ENCODE assay signal across 8 cellular contexts in the genomic region with DNA sequence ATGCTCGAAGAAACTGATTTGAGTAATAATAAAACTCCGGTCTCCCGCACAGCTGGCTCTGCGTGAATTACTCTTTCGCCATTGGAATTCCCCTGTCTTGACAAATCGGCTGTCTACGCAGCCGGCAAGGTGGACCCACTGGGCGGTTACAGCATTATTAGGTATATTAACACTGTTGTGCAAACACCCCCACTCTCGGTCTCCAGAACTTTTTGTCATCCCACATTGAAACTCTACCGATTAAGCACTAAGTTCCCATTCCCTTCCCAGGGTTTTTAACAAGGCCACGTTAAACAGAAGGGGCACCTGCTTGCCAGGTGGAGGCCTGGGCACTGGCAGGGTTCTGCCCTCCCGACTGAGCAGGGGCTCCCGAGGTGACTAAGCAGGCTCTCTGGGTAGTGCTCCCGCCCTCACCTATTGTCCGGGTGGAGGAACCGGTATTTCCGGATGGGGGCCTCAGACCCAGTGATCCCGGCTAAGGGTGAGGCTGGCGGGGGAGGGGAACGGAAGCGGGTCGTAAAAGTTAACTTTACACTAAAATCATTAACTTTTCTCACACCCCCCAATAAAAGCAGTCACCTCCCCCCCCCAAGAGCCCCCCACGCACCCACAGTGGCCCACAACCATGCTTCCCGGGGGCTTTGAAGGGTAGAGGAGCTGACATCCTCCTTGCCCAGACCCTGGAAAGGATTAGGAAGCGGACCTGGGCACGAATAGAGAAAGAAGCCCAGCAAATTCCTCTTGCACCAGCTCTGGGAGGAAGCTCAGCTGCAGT. TPM values are rescaled to one million over a fixed set of nuclear protein-coding genes. Genes with fewer than 3 reads are reported as not detected.
DNase-seq lines count a peak whose midpoint lies in the region; ATAC-seq and TF ChIP-seq lines count a peak whose summit lies in the region.

No MANE protein-coding gene starts in this region.

- ATAC-seq in HG03139 (IDR thresholded peaks at IDR 0.05; ENCODE audit: unreplicated experiment), result peak; percentile 47
- no peak for ATAC-seq in natural killer cell treated with Interleukin-12 subunit alpha and Interleukin-12 subunit beta and Interleukin-15 and Interleukin-18, amount 100 ng/mL, for 72 hours
- ATAC-seq in HG03039 (IDR thresholded peaks at IDR 0.05; ENCODE audit: unreplicated experiment), result no peak
- ATAC-seq in HG02798 (IDR thresholded peaks at IDR 0.05; ENCODE audit: poor library complexity, unreplicated experiment), result no peak

- intact Hi-C loops in Caco-2 (cut with micrococcal nuclease; ENCODE audit: unreplicated experiment), result loop anchor here (2.0 to 5.0 kb wide), 3 partner anchors 16 to 72 kb away; no protein-coding TSS in a partner anchor

- peak overlapping the region; percentile 55 for H3K4me3 ChIP-seq in Caco-2 (ENCODE audit: low read depth, low read length)
- H3K4me3 ChIP-seq in fibroblast of lung (replicated peaks in 1 of 4; ENCODE audit: control extremely low read depth in 1 of 4, insufficient read depth in 1 of 4, low read depth in 3 of 4, low read length in 4 of 4), result peak overlapping the region; percentile 27 to 95 (median 88)

- POLR2A ChIA-PET in Caco-2 (lab: Charles Lee), result no interaction called here

- H3K4me3 Mint-ChIP-seq in Caco-2 (ENCODE audit: unreplicated experiment), result peak overlapping the region; percentile 85
- H3K4me3 Mint-ChIP-seq in natural killer cell treated with Interleukin-12 subunit alpha and Interleukin-12 subunit beta and Interleukin-15 and Interleukin-18, amount 100 ng/mL, for 72 hours, result peak overlapping the region; percentile 87

- H3K4me1 Mint-ChIP-seq in Caco-2 (ENCODE audit: low read depth, unreplicated experiment), result no peaks in the 10 kb centered on the region
- peaks cover 0 to 3% of the 10 kb centered on the region in 2 donors for H3K4me1 Mint-ChIP-seq in natural killer cell treated with Interleukin-12 subunit alpha and Interleukin-12 subunit beta and Interleukin-15 and Interleukin-18, amount 100 ng/mL, for 72 hours (ENCODE audit: low read depth in 2 of 2)

- H3K27me3 Mint-ChIP-seq in Caco-2 (ENCODE audit: insufficient read depth, unreplicated experiment), result no peaks in the 10 kb centered on the region
- H3K27me3 Mint-ChIP-seq in natural killer cell treated with Interleukin-12 subunit alpha and Interleukin-12 subunit beta and Interleukin-15 and Interleukin-18, amount 100 ng/mL, for 72 hours, result no peaks in the 10 kb centered on the region

- H3K27ac ChIP-seq in fibroblast of lung (ENCODE audit: insufficient read depth, low read length), result no peak overlapping the region

- H3K36me3 Mint-ChIP-seq in Caco-2 (ENCODE audit: insufficient read depth, unreplicated experiment), result peaks cover 6% of the 10 kb centered on the region
- no peaks in the 10 kb centered on the region for H3K36me3 Mint-ChIP-seq in natural killer cell treated with Interleukin-12 subunit alpha and Interleukin-12 subunit beta and Interleukin-15 and Interleukin-18, amount 100 ng/mL, for 72 hours

- TSS peak; percentile 36 for BruUV-seq in Caco-2 (replicated peaks; lab: Mats Ljungman, UMichigan)

- H3K4me2 ChIP-seq in fibroblast of lung (ENCODE audit: extremely low read depth, insufficient read depth, low read length), result no peak overlapping the region

- H3K9me3 ChIP-seq in Caco-2 (no peaks in the 10 kb centered on the region), fibroblast of lung (ENCODE audit: control insufficient read depth, insufficient read depth, low read depth, low read length) (no peaks in the 10 kb centered on the region)

- TF ChIP-seq CTCF in Caco-2 (IDR thresholded peaks at IDR 0.05; ENCODE audit: insufficient read depth in 1 of 2, low read depth in 1 of 2, low read length in 1 of 2, severe bottlenecking in 1 of 2, unreplicated experiment in 1 of 2), result no peak
- no peak for TF ChIP-seq CTCF in fibroblast of lung (conservative IDR thresholded peaks at IDR 0.05 in 1 of 2, IDR thresholded peaks at IDR 0.05 in 1 of 2; ENCODE audit: low read depth in 1 of 2, low read length in 2 of 2)

- H2AFZ ChIP-seq in fibroblast of lung (ENCODE audit: low read length), result peak overlapping the region; percentile 57

- H3K4me1 ChIP-seq in Caco-2 (no peaks in the 10 kb centered on the region), fibroblast of lung (ENCODE audit: control insufficient read depth, extremely low read depth, insufficient read depth, low read length) (peaks cover 4% of the 10 kb centered on the region)

- CTCF ChIA-PET in Caco-2 (lab: Charles Lee), result no interaction called here

- H3K27me3 ChIP-seq in Caco-2 (replicated peaks; ENCODE audit: control insufficient read depth, insufficient read depth, low read length) (no peaks in the 10 kb centered on the region), fibroblast of lung (ENCODE audit: control insufficient read depth, insufficient read depth, low read length) (no peaks in the 10 kb centered on the region)

- H3K27ac Mint-ChIP-seq in Caco-2 (ENCODE audit: unreplicated experiment), result peak overlapping the region; percentile 97
- no peak overlapping the region for H3K27ac Mint-ChIP-seq in natural killer cell treated with Interleukin-12 subunit alpha and Interleukin-12 subunit beta and Interleukin-15 and Interleukin-18, amount 100 ng/mL, for 72 hours

- peak overlapping the region; percentile 23 for H3K9ac ChIP-seq in fibroblast of lung (ENCODE audit: insufficient read depth, low read length)

- H3K79me2 ChIP-seq in fibroblast of lung (ENCODE audit: control insufficient read depth, insufficient read depth, low read length), result no peaks in the 10 kb centered on the region

- H3K36me3 ChIP-seq in Caco-2 (ENCODE audit: control insufficient read depth, insufficient read depth, low read length) (no peaks in the 10 kb centered on the region), fibroblast of lung (ENCODE audit: control insufficient read depth, insufficient read depth, low read length) (no peaks in the 10 kb centered on the region)

- no peaks in the 10 kb centered on the region for H4K20me1 ChIP-seq in fibroblast of lung (ENCODE audit: control insufficient read depth, extremely low read depth, insufficient read depth, low read length)

- DNase-seq in Caco-2 (peak; percentile 82 to 88), SW480 (ENCODE audit: low spot score) (peak; percentile 90), fibroblast of lung (ENCODE audit: low read depth in 2 of 2) (peak; percentile 7 to 21), Ammon's horn (ENCODE audit: low spot score) (no peak)
- DNase-seq in natural killer cell treated with Interleukin-12 subunit alpha and Interleukin-12 subunit beta and Interleukin-15 and Interleukin-18, amount 100 ng/mL, for 72 hours (ENCODE audit: low spot score), result no peak

- H3K9me3 Mint-ChIP-seq in Caco-2 (ENCODE audit: unreplicated experiment), result no peaks in the 10 kb centered on the region
- no peaks in the 10 kb centered on the region for H3K9me3 Mint-ChIP-seq in natural killer cell treated with Interleukin-12 subunit alpha and Interleukin-12 subunit beta and Interleukin-15 and Interleukin-18, amount 100 ng/mL, for 72 hours

RNA-seq across cellular contexts. Expression of a gene that starts 53.5 kb away (rescaled TPM):
- 35.8 and 36.7 TPM in 2 replicates for total RNA-seq in Caco-2 (2022)
- 36.5 and 41.1 TPM in 2 replicates for total RNA-seq in fibroblast of lung
- polyA plus RNA-seq in fibroblast of lung, result 25.9 and 40.8 TPM in 2 replicates
- polyA plus RNA-seq in fibroblast of lung (2012), result 26.6 and 39.2 TPM in 2 replicates
- 26.9 and 32.4 TPM in 2 replicates for polyA minus RNA-seq in fibroblast of lung (ENCODE audit: low replicate concordance)
- total RNA-seq in natural killer cell treated with Interleukin-12 subunit alpha and Interleukin-12 subunit beta and Interleukin-15 and Interleukin-18, amount 100 ng/mL, for 72 hours, result 10 to 100 TPM in 1 of 2 donors, 1 to 10 TPM in 1; 5.1 to 10.2 TPM

Comparison
In these comparisons a context has a peak if more than half of its experiments do, and no peak if none do; other contexts are left out.
1. DNase-seq: peak in Caco-2 (2 of 2), SW480 (single experiment) and fibroblast of lung (2 of 2); none in natural killer cell treated with Interleukin-12 subunit alpha and Interleukin-12 subunit beta and Interleukin-15 and Interleukin-18, amount 100 ng/mL, for 72 hours (single experiment) and Ammon's horn (single experiment).